In the genomic region with DNA sequence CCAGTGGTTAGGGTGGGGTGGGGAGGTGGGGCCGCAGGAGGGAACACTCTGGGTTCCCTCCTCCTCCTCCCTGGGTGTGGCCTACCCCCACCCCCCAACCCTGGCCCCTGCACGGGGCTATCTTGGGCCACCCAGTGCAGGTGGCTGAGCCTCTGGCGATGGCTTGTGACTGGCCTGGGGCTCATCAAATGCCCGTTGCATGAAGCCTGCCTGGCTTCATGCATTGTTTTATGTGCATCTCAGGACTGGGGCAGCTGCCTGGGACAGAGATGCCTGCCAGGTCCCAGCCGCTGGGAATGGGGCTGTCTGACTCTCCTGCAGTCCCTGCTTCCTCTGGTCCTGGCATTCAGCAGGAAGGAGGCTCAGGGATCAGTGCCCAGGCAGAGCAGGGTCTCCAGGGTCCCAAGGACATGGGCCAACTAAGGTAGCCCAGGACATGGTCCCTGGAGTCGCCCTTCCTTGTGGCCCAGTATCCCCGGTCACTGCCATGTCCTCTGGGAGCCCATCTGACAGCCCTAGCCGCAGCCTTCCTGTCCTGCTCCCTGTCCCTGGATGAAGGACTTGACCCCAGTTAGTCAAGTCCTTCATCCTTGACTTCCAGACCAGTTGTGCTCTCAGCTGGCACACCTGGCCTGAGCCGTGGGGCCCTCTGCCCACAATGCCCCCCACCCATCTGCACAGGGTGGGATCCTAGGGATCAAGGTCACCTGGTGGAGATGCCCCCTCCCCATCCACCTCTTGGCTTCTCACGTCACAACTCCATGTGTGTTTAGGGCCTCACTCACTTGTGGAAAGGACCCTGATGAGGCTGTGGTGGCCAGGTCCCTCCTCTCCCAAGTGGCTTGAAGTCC, we compare ENCODE assay signal across 20 cellular contexts.
A peak's percentile ranks its signal among the peaks of the same experiment; 100 is the strongest.
DNase-seq lines count a peak whose midpoint lies in the region; TF ChIP-seq lines count a peak whose summit lies in the region.
"Had no signal": no experiment of that assay in that cellular context is flagged by ENCODE, and none has a peak within 500 bp of the region (broad histone marks: within the 10 kb centered on the region; RNA-seq: fewer than 3 reads in every experiment).

No MANE protein-coding gene starts in this region.

- H3K27me3 Mint-ChIP-seq in CD14-positive monocyte (ENCODE audit: low read depth in 3 of 3) (peaks cover 18 to 30% (median 19%) of the 10 kb centered on the region in 3 donors), endodermal cell (ENCODE audit: insufficient read depth) (peaks cover 24% of the 10 kb centered on the region), neural progenitor cell (ENCODE audit: insufficient read depth, low read depth) (peaks cover 15% of the 10 kb centered on the region)

- H3K9me3 ChIP-seq in BE2C (no peaks in the 10 kb centered on the region), endodermal cell (ENCODE audit: control insufficient read depth, low read length) (no peaks in the 10 kb centered on the region), neural progenitor cell (ENCODE audit: low read depth) (no peaks in the 10 kb centered on the region)
- H3K9me3 ChIP-seq: HAP-1, Peyer's patch, SK-N-SH had no signal

- no peaks in the 10 kb centered on the region for H3K36me3 ChIP-seq in BE2C
- H3K36me3 ChIP-seq in endodermal cell (ENCODE audit: control insufficient read depth, insufficient read depth, low read length), result no peaks in the 10 kb centered on the region
- no peaks in the 10 kb centered on the region for H3K36me3 ChIP-seq in neural progenitor cell
- H3K36me3 ChIP-seq: HAP-1, Peyer's patch had no signal

- H3K9ac ChIP-seq in endodermal cell (ENCODE audit: extremely low read depth, low read length, poor library complexity, severe bottlenecking) (no peak overlapping the region), neural progenitor cell (no peak overlapping the region)
- H3K9ac ChIP-seq: GM23248, SK-N-SH had no signal

- H3K4me2 ChIP-seq in neural progenitor cell, result no peak overlapping the region
- H3K4me2 ChIP-seq: SK-N-SH had no signal

- H3K9me3 Mint-ChIP-seq in CD14-positive monocyte (peaks cover 3 to 11% (median 6%) of the 10 kb centered on the region in 7 donors), endodermal cell (no peaks in the 10 kb centered on the region), neural progenitor cell (peaks cover 3% of the 10 kb centered on the region)

- 90% methylated on average over 2 to 9 of the region's 10 CpGs for WGBS in endodermal cell (ENCODE audit: insufficient coverage in 1 of 2, insufficient read length in 1 of 2), 2 experiments

- no peak overlapping the region for H2AFZ ChIP-seq in neural progenitor cell (replicated peaks)
- H2AFZ ChIP-seq: GM23248 had no signal

- H3K27ac ChIP-seq in endodermal cell (ENCODE audit: low read depth, low read length) (no peak overlapping the region), neural progenitor cell (no peak overlapping the region)
- H3K27ac ChIP-seq: GM23248, Peyer's patch had no signal

- DNase-seq in BE2C (peak; percentile 6), CD14-positive monocyte (ENCODE audit: low spot score) (peak; percentile 28), endodermal cell (peak; percentile 26), neural progenitor cell (ENCODE audit: low spot score) (no peak), NCI-H524 (lab: John Stamatoyannopoulos, UW) (no peak), AML-193 (lab: John Stamatoyannopoulos, UW) (no peak), GM20000 (ENCODE audit: low spot score) (no peak), SW 1271 (lab: John Stamatoyannopoulos, UW) (no peak)
- DNase-seq: ACHN, GDM1, GM23248, NCI-H1105, NCI-H1694, NCI-H2081 treated with DMSO at 0.1 percent for 48 hours, NCI-H446 treated with DMSO at 0.1 percent for 48 hours, SHP77, SK-N-SH had no signal

- H3K4me1 ChIP-seq in BE2C, result no peaks in the 10 kb centered on the region; the same call in 1 of the 2 replicates
- peaks cover 6% of the 10 kb centered on the region for H3K4me1 ChIP-seq in endodermal cell (ENCODE audit: control insufficient read depth, insufficient read depth, low read length)
- H3K4me1 ChIP-seq in neural progenitor cell, result peaks cover 20% of the 10 kb centered on the region
- H3K4me1 ChIP-seq: HAP-1, Peyer's patch had no signal

- peaks cover 12% of the 10 kb centered on the region for H3F3A ChIP-seq in neural progenitor cell (ENCODE audit: low read depth)

- intact Hi-C loops in CD14-positive monocyte (cut with micrococcal nuclease), result no loop called here

- TF ChIP-seq CTCF in BE2C (IDR thresholded peaks at IDR 0.05; ENCODE audit: low read depth, low read length), result no peak
- no peak for TF ChIP-seq CTCF in CD14-positive monocyte (IDR thresholded peaks at IDR 0.05)
- TF ChIP-seq CTCF in endodermal cell (conservative IDR thresholded peaks at IDR 0.05), result no peak
- TF ChIP-seq CTCF in neural progenitor cell (IDR thresholded peaks at IDR 0.05), result no peak
- no peak for TF ChIP-seq CTCF in GM20000 (IDR thresholded peaks at IDR 0.05; ENCODE audit: extremely low read depth, missing control alignments)

- H3K4me3 ChIP-seq in BE2C (ENCODE audit: low read depth, low read length) (no peak overlapping the region), endodermal cell (ENCODE audit: low read length) (no peak overlapping the region), neural progenitor cell (no peak overlapping the region)
- H3K4me3 ChIP-seq: GM23248, HAP-1, K562, Peyer's patch had no signal

- H3K4me1 Mint-ChIP-seq in CD14-positive monocyte (no peaks in the 10 kb centered on the region), endodermal cell (peaks cover 11% of the 10 kb centered on the region), neural progenitor cell (peaks cover 16% of the 10 kb centered on the region)

- H3K27ac Mint-ChIP-seq in CD14-positive monocyte, result peak overlapping the region in 1 of 7 donors; percentile 13
- H3K27ac Mint-ChIP-seq in endodermal cell, result no peak overlapping the region
- peak overlapping the region; percentile 57 for H3K27ac Mint-ChIP-seq in neural progenitor cell

- no peaks in the 10 kb centered on the region for H4K20me1 ChIP-seq in neural progenitor cell (ENCODE audit: low read depth)

- H3K36me3 Mint-ChIP-seq in CD14-positive monocyte (no peaks in the 10 kb centered on the region), endodermal cell (ENCODE audit: low read depth) (no peaks in the 10 kb centered on the region), neural progenitor cell (no peaks in the 10 kb centered on the region)

- H3K4me3 Mint-ChIP-seq in CD14-positive monocyte (no peak overlapping the region), endodermal cell (no peak overlapping the region), neural progenitor cell (no peak overlapping the region)

- H3K27me3 ChIP-seq in BE2C (no peaks in the 10 kb centered on the region), endodermal cell (ENCODE audit: control insufficient read depth, insufficient read depth, low read length, poor library complexity, severe bottlenecking) (peaks cover 2% of the 10 kb centered on the region), neural progenitor cell (peaks cover 9% of the 10 kb centered on the region)
- H3K27me3 ChIP-seq: Peyer's patch had no signal

- H3K79me2 ChIP-seq in neural progenitor cell (ENCODE audit: low read depth), result no peaks in the 10 kb centered on the region

Comparison
In these comparisons a context has a peak if more than half of its experiments do, and no peak if none do; other contexts are left out.
1. DNase-seq: peak in BE2C (single experiment), CD14-positive monocyte (single experiment) and endodermal cell (single experiment); none in neural progenitor cell (single experiment), NCI-H524 (0 of 2), AML-193 (0 of 2), GM20000 (single experiment) and SW 1271 (0 of 2).